In the genomic region with DNA sequence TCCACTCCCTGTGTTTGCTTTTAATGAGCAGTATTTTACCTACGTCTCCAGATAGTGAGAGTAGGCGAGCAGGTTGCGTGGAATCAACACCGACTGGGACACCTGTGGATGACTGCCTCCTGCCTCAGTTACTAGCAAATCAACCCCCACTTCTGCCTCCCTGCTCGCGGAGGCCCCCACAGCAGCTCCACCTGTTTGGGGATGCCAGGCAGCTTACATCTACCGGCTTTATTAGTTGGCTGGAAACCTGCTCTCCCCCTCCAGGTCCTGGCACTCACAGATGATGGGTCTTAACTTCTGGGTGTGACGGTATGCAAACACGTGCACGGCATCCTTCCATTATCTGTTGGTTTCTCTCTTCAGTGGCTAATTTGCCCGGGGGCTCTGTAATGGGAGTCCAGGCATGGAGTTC, we compare ENCODE assay signal across 2 cellular contexts.
TF ChIP-seq lines count a peak whose summit lies in the region.

No MANE protein-coding gene starts in this region.

TF ChIP-seq in SK-N-SH, 30 proteins besides CTCF, POLR2A, EP300 and RAD21 (continued from another document):
- TF ChIP-seq, protein P1, sequence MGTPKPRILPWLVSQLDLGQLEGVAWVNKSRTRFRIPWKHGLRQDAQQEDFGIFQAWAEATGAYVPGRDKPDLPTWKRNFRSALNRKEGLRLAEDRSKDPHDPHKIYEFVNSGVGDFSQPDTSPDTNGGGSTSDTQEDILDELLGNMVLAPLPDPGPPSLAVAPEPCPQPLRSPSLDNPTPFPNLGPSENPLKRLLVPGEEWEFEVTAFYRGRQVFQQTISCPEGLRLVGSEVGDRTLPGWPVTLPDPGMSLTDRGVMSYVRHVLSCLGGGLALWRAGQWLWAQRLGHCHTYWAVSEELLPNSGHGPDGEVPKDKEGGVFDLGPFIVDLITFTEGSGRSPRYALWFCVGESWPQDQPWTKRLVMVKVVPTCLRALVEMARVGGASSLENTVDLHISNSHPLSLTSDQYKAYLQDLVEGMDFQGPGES (IDR thresholded peaks at IDR 0.05; ENCODE audit: low read depth, low read length): no peak
- TF ChIP-seq CHD2 (IDR thresholded peaks at IDR 0.05; ENCODE audit: low read length, partially characterized antibody) (no peak), SMC3 (IDR thresholded peaks at IDR 0.05; ENCODE audit: low read depth, low read length) (no peak), USF2 (IDR thresholded peaks at IDR 0.05; ENCODE audit: borderline replicate concordance, low read depth, low read length) (no peak), USF1 (IDR thresholded peaks at IDR 0.05; ENCODE audit: borderline replicate concordance, low read depth) (no peak), FOXJ3 (CRISPR knock-in tag; IDR thresholded peaks at IDR 0.05) (no peak), RCOR1 (IDR thresholded peaks at IDR 0.05; ENCODE audit: low read length) (no peak), RFX5 (IDR thresholded peaks at IDR 0.05; ENCODE audit: low read length) (no peak), PBX3 (IDR thresholded peaks at IDR 0.05) (no peak), FOSL2 (IDR thresholded peaks at IDR 0.05; ENCODE audit: borderline replicate concordance, low read depth) (no peak), SIN3A (IDR thresholded peaks at IDR 0.05; ENCODE audit: borderline replicate concordance, low read depth, low read length) (no peak), EZH2phosphoT487 (IDR thresholded peaks at IDR 0.05; ENCODE audit: borderline replicate concordance, low read depth) (no peak), GABPA (IDR thresholded peaks at IDR 0.05; ENCODE audit: low read depth) (no peak), NRF1 (IDR thresholded peaks at IDR 0.05; ENCODE audit: low read depth, low read length) (no peak), POLR2AphosphoS5 (IDR thresholded peaks at IDR 0.05; ENCODE audit: low read depth, low read length) (no peak)
- TF ChIP-seq, protein P2, sequence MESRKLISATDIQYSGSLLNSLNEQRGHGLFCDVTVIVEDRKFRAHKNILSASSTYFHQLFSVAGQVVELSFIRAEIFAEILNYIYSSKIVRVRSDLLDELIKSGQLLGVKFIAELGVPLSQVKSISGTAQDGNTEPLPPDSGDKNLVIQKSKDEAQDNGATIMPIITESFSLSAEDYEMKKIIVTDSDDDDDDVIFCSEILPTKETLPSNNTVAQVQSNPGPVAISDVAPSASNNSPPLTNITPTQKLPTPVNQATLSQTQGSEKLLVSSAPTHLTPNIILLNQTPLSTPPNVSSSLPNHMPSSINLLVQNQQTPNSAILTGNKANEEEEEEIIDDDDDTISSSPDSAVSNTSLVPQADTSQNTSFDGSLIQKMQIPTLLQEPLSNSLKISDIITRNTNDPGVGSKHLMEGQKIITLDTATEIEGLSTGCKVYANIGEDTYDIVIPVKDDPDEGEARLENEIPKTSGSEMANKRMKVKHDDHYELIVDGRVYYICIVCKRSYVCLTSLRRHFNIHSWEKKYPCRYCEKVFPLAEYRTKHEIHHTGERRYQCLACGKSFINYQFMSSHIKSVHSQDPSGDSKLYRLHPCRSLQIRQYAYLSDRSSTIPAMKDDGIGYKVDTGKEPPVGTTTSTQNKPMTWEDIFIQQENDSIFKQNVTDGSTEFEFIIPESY (IDR thresholded peaks at IDR 0.05; ENCODE audit: borderline replicate concordance, low read depth): no peak

TF ChIP-seq in SK-N-SH treated with all-trans-retinoic acid at 6 μM for 48 hours, 23 proteins besides CTCF, POLR2A, EP300 and RAD21 (continued from another document):
- TF ChIP-seq, protein P3, sequence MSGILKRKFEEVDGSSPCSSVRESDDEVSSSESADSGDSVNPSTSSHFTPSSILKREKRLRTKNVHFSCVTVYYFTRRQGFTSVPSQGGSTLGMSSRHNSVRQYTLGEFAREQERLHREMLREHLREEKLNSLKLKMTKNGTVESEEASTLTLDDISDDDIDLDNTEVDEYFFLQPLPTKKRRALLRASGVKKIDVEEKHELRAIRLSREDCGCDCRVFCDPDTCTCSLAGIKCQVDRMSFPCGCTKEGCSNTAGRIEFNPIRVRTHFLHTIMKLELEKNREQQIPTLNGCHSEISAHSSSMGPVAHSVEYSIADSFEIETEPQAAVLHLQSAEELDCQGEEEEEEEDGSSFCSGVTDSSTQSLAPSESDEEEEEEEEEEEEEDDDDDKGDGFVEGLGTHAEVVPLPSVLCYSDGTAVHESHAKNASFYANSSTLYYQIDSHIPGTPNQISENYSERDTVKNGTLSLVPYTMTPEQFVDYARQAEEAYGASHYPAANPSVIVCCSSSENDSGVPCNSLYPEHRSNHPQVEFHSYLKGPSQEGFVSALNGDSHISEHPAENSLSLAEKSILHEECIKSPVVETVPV (CRISPR knock-in tag; IDR thresholded peaks at IDR 0.05): no peak
- no peak for TF ChIP-seq CSDC2 (CRISPR knock-in tag; IDR thresholded peaks at IDR 0.05)
- no peak for TF ChIP-seq ZFP30 (CRISPR knock-in tag; IDR thresholded peaks at IDR 0.05)
- TF ChIP-seq CREB5 (CRISPR knock-in tag; IDR thresholded peaks at IDR 0.05; ENCODE audit: low read depth): no peak
- no peak for TF ChIP-seq TOX (CRISPR knock-in tag; IDR thresholded peaks at IDR 0.05; ENCODE audit: borderline replicate concordance)
- TF ChIP-seq ESRRG (CRISPR knock-in tag; IDR thresholded peaks at IDR 0.05): no peak
- TF ChIP-seq, protein P4, sequence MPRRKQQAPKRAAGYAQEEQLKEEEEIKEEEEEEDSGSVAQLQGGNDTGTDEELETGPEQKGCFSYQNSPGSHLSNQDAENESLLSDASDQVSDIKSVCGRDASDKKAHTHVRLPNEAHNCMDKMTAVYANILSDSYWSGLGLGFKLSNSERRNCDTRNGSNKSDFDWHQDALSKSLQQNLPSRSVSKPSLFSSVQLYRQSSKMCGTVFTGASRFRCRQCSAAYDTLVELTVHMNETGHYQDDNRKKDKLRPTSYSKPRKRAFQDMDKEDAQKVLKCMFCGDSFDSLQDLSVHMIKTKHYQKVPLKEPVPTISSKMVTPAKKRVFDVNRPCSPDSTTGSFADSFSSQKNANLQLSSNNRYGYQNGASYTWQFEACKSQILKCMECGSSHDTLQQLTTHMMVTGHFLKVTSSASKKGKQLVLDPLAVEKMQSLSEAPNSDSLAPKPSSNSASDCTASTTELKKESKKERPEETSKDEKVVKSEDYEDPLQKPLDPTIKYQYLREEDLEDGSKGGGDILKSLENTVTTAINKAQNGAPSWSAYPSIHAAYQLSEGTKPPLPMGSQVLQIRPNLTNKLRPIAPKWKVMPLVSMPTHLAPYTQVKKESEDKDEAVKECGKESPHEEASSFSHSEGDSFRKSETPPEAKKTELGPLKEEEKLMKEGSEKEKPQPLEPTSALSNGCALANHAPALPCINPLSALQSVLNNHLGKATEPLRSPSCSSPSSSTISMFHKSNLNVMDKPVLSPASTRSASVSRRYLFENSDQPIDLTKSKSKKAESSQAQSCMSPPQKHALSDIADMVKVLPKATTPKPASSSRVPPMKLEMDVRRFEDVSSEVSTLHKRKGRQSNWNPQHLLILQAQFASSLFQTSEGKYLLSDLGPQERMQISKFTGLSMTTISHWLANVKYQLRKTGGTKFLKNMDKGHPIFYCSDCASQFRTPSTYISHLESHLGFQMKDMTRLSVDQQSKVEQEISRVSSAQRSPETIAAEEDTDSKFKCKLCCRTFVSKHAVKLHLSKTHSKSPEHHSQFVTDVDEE (CRISPR knock-in tag; IDR thresholded peaks at IDR 0.05): no peak
- TF ChIP-seq RARB (CRISPR knock-in tag; IDR thresholded peaks at IDR 0.05): no peak
- no peak for TF ChIP-seq ZNF70 (CRISPR knock-in tag; IDR thresholded peaks at IDR 0.05)
